ENCODE assay signal across 12 cellular contexts in the genomic region with DNA sequence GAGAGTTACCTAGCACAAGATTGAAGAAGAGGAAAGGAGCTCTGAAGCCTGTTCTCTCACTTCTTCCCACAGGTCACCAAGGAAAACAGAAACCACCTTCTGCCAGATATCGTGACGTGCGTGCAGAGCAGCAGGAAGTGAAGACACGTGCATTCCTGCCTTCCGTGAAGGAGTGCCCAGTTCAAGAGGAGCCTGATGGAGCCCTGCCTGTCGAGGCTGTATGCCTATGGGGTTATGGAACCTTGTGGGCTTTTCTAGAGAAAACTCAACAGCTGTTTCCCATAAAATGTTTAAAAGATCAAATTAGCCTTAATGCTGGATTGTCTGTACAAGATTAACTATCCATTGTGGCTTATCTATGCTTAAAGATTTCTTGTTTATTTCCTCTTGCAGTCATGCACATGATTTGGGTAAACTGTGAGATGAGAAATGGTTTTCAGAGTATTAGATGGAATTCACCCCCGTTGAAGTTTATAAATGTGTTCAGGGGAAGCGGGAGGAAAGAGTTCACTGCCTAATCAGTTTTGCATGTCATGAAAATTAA. TPM values are rescaled to one million over a fixed set of nuclear protein-coding genes. Genes with fewer than 3 reads are reported as not detected.
DNase-seq lines count a peak whose midpoint lies in the region; ATAC-seq, FAIRE-seq and TF ChIP-seq lines count a peak whose summit lies in the region.
"Had no signal": no experiment of that assay in that cellular context is flagged by ENCODE, and none has a peak within 500 bp of the region (broad histone marks: within the 10 kb centered on the region; RNA-seq: fewer than 3 reads in every experiment).

No MANE protein-coding gene starts in this region.

- peaks cover 23% of the 10 kb centered on the region; the same call in 2 of the 3 replicates for H3K36me3 ChIP-seq in K562 (ENCODE audit: control insufficient read depth, insufficient read depth, low read length)
- H3K36me3 ChIP-seq in pancreas, result no peaks in the 10 kb centered on the region

- peak overlapping the region; percentile 64 for H3K27ac Mint-ChIP-seq in activated CD4-positive, alpha-beta T cell treated with anti-CD3 and anti-CD28 coated beads, Interleukin-2, amount 10 ng/mL, durations not matched to agents 24 days and 14 days

- no peaks in the 10 kb centered on the region for H3K79me2 ChIP-seq in K562 (ENCODE audit: control insufficient read depth, insufficient read depth, low read length)

- peak overlapping the region; percentile 42 for H3K4me3 Mint-ChIP-seq in activated CD4-positive, alpha-beta T cell treated with anti-CD3 and anti-CD28 coated beads, Interleukin-2, amount 10 ng/mL, durations not matched to agents 24 days and 14 days

- H3K27me3 ChIP-seq in K562 (ENCODE audit: control insufficient read depth in 2 of 2, insufficient read depth in 2 of 2, low read length in 2 of 2) (peaks cover 2 to 7% of the 10 kb centered on the region in 2 experiments; a peak in 1 of 5 replicates), pancreas (no peaks in the 10 kb centered on the region)
- H3K27me3 ChIP-seq: dorsolateral prefrontal cortex had no signal

- H3K4me1 Mint-ChIP-seq in activated CD4-positive, alpha-beta T cell treated with anti-CD3 and anti-CD28 coated beads, Interleukin-2, amount 10 ng/mL, durations not matched to agents 24 days and 14 days, result peaks cover 25% of the 10 kb centered on the region

- TF ChIP-seq POLR2A in K562 (conservative IDR thresholded peaks at IDR 0.05), result no peak

- FAIRE-seq in K562 (lab: Jason Lieb, UNC), result peak; percentile 6
- FAIRE-seq in pancreas (lab: Jason Lieb, UNC), result no peak
- FAIRE-seq: keratinocyte had no signal

- H2AFZ ChIP-seq in K562 (ENCODE audit: low read depth, low read length), result no peak overlapping the region

- H3K4me3 ChIP-seq in K562, result no peak overlapping the region
- no peak overlapping the region for H3K4me3 ChIP-seq in pancreas
- H3K4me3 ChIP-seq: dorsolateral prefrontal cortex had no signal

- TSS peak; percentile 34 for BruUV-seq in K562 (replicated peaks; lab: Mats Ljungman, UMichigan)

- ATAC-seq in HG02870 (IDR thresholded peaks at IDR 0.05; ENCODE audit: unreplicated experiment), result peak; percentile 55
- no peak for ATAC-seq in K562
- peak in 3 of 4 donors; percentile 15 to 65 (median 37) for ATAC-seq in pancreas
- no peak for ATAC-seq in GM21381 (IDR thresholded peaks at IDR 0.05; ENCODE audit: unreplicated experiment)
- ATAC-seq: Panc1 had no signal

- in situ Hi-C loops in K562 (cut with MboI), result no loop called here

- H3K4me2 ChIP-seq in K562 (ENCODE audit: insufficient read depth, low read length), result no peak overlapping the region

- H4K20me1 ChIP-seq in K562 (replicated peaks; ENCODE audit: control insufficient read depth, insufficient read depth, low read length), result no peaks in the 10 kb centered on the region

- H3K4me1 ChIP-seq in K562 (replicated peaks in 1 of 2; ENCODE audit: control insufficient read depth in 2 of 2, insufficient read depth in 2 of 2, low read length in 2 of 2) (no peaks in the 10 kb centered on the region), pancreas (peaks cover 0 to 3% (median 0%) of the 10 kb centered on the region in 3 donors)

- H3K27ac ChIP-seq in K562 (ENCODE audit: extremely low read depth, low read depth, low read length) (no peak overlapping the region), pancreas (peak overlapping the region in 1 of 4 donors; percentile 43)
- H3K27ac ChIP-seq: dorsolateral prefrontal cortex had no signal

- TF ChIP-seq CTCF in K562 (IDR thresholded peaks at IDR 0.05 in 2 of 3, conservative IDR thresholded peaks at IDR 0.05 in 1 of 3; ENCODE audit: insufficient read depth in 2 of 3, low read depth in 1 of 3, low read length in 3 of 3), result no peak
- no peak for TF ChIP-seq CTCF in pancreas (IDR thresholded peaks at IDR 0.05)

- no peak overlapping the region for H3K9ac ChIP-seq in K562 (ENCODE audit: insufficient read depth in 1 of 2, low read depth in 2 of 2, low read length in 2 of 2)

- no peaks in the 10 kb centered on the region for H3K9me1 ChIP-seq in K562 (ENCODE audit: control insufficient read depth, insufficient read depth, low read length)

- intact Hi-C loops in activated CD4-positive, alpha-beta T cell treated with anti-CD3 and anti-CD28 coated beads, Interleukin-2, amount 10 ng/mL, durations not matched to agents 24 days and 14 days (cut with micrococcal nuclease), result no loop called here
- intact Hi-C loops in K562 (cut with micrococcal nuclease) (no loop called here), pancreas (cut with DNase I) (no loop called here)

- peaks cover 53% of the 10 kb centered on the region for H3K36me3 Mint-ChIP-seq in activated CD4-positive, alpha-beta T cell treated with anti-CD3 and anti-CD28 coated beads, Interleukin-2, amount 10 ng/mL, durations not matched to agents 24 days and 14 days (ENCODE audit: low read depth)

- no peak for TF ChIP-seq RAD21 in K562 (CRISPR knock-in tag; conservative IDR thresholded peaks at IDR 0.05 in 1 of 2, IDR thresholded peaks at IDR 0.05 in 1 of 2)

- peak; percentile 75 for DNase-seq in activated CD4-positive, alpha-beta T cell treated with anti-CD3 and anti-CD28 coated beads, Interleukin-2, amount 10 ng/mL, durations not matched to agents 24 days and 14 days
- DNase-seq in activated CD4-positive, alpha-beta T cell treated with anti-CD3 and anti-CD28 coated beads for 4 hours, result no peak
- DNase-seq in K562 (ENCODE audit: extremely low read depth in 1 of 4, low spot score in 3 of 4) (no peak), pancreas (no peak), NCI-H524 treated with DMSO at 0.1 percent for 48 hours (lab: John Stamatoyannopoulos, UW) (no peak), dermis blood vessel endothelial cell (no peak)
- DNase-seq: dorsolateral prefrontal cortex; stimulated activated CD8-positive, alpha-beta memory T cell treated with anti-CD3 and anti-CD28 coated beads, Interleukin-4, amount 100 ng/mL, for 48 hours had no signal

- CTCF ChIA-PET in K562 (lab: Yijun Ruan, JAX; ENCODE audit: low intra/inter-chr PET ratio), result no interaction called here

- POLR2A ChIA-PET in K562 (lab: Yijun Ruan, JAX), result interaction anchor here (1.1 kb wide), 1 partner anchor 48 kb away, joined by 3 read pairs; no protein-coding TSS in a partner anchor

- 66% methylated on average over 8 of the region's 8 CpGs for WGBS in K562 (ENCODE audit: insufficient coverage, low coverage, missing lambda C conversion rate)
- WGBS in pancreas, 2 donors, result 56 to 65% methylated on average over 8 of the region's 8 CpGs

- H3K9me3 Mint-ChIP-seq in activated CD4-positive, alpha-beta T cell treated with anti-CD3 and anti-CD28 coated beads, Interleukin-2, amount 10 ng/mL, durations not matched to agents 24 days and 14 days, result peaks cover 16% of the 10 kb centered on the region

- H3K9me3 ChIP-seq in K562 (replicated peaks; ENCODE audit: control insufficient read depth, insufficient read depth, low read depth, low read length), result no peaks in the 10 kb centered on the region
- no peaks in the 10 kb centered on the region for H3K9me3 ChIP-seq in pancreas

- H3K27me3 Mint-ChIP-seq in activated CD4-positive, alpha-beta T cell treated with anti-CD3 and anti-CD28 coated beads, Interleukin-2, amount 10 ng/mL, durations not matched to agents 24 days and 14 days, result no peaks in the 10 kb centered on the region

- TF ChIP-seq EP300 in K562 (IDR thresholded peaks at IDR 0.05; ENCODE audit: low read length), result no peak

TF ChIP-seq in K562, 482 proteins besides CTCF, POLR2A, EP300 and RAD21 (continues in another document):
- no peak for TF ChIP-seq KLF1 (tag; IDR thresholded peaks at IDR 0.05)
- TF ChIP-seq, protein P1, sequence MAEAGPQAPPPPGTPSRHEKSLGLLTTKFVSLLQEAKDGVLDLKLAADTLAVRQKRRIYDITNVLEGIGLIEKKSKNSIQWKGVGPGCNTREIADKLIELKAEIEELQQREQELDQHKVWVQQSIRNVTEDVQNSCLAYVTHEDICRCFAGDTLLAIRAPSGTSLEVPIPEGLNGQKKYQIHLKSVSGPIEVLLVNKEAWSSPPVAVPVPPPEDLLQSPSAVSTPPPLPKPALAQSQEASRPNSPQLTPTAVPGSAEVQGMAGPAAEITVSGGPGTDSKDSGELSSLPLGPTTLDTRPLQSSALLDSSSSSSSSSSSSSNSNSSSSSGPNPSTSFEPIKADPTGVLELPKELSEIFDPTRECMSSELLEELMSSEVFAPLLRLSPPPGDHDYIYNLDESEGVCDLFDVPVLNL (CRISPR knock-in tag; IDR thresholded peaks at IDR 0.05; ENCODE audit: low read depth), result no peak
- no peak for TF ChIP-seq HDAC6 (IDR thresholded peaks at IDR 0.05; ENCODE audit: low read depth, low read length)
- TF ChIP-seq MED1 (CRISPR knock-in tag; IDR thresholded peaks at IDR 0.05; ENCODE audit: borderline replicate concordance), result no peak
- TF ChIP-seq CHD1 (IDR thresholded peaks at IDR 0.05; ENCODE audit: low read length), result no peak
- TF ChIP-seq ERF (CRISPR knock-in tag; IDR thresholded peaks at IDR 0.05), result no peak
- TF ChIP-seq HNRNPUL1 (IDR thresholded peaks at IDR 0.05; ENCODE audit: low read length), result no peak
- TF ChIP-seq MTF1 (CRISPR knock-in tag; IDR thresholded peaks at IDR 0.05; ENCODE audit: borderline replicate concordance), result no peak
- TF ChIP-seq SLC30A9 (CRISPR knock-in tag; IDR thresholded peaks at IDR 0.05), result no peak
- no peak for TF ChIP-seq CTBP1 (IDR thresholded peaks at IDR 0.05; ENCODE audit: borderline replicate concordance)

RNA-seq across cellular contexts. Expression of gene NTPCR, which starts 27.8 kb away (rescaled TPM):
- 30.0 and 30.5 TPM in 2 replicates for total RNA-seq in activated CD4-positive, alpha-beta T cell treated with anti-CD3 and anti-CD28 coated beads, Interleukin-2, amount 10 ng/mL, durations not matched to agents 24 days and 14 days
- 13.4 and 27.5 TPM in 2 replicates for total RNA-seq in K562 (2011; cell fraction: chromatin; rRNA removed; ENCODE audit: low replicate concordance)
- 8.7 and 12.6 TPM in 2 replicates for total RNA-seq in K562 (2011; cell fraction: nucleolus; rRNA removed)
- 17.9 and 28.5 TPM in 2 replicates for total RNA-seq in K562 (2011; cell fraction: nucleoplasm; rRNA removed)
- total RNA-seq in K562 (2014; rRNA removed), result 19.3 and 29.2 TPM in 2 replicates
- total RNA-seq in K562 (2014; rRNA removed; fragmentation: Illumina TruSeq; extraction: Trizol), result 49.6 and 54.5 TPM in 2 replicates
- 36.4 and 37.9 TPM in 2 replicates for total RNA-seq in K562 (2015; rRNA removed; fragmentation: Illumina TruSeq; extraction: Trizol)
- 48.8 and 52.6 TPM in 2 replicates for total RNA-seq in K562 (2021)
- polyA plus RNA-seq in K562 (2011; rRNA removed), result 44.3 and 47.3 TPM in 2 replicates
- 14.7 and 20.5 TPM in 2 replicates for polyA plus RNA-seq in K562 (2011; cell fraction: cytosol; rRNA removed)
- 21.2 and 25.4 TPM in 2 replicates for polyA plus RNA-seq in K562 (2011; cell fraction: nucleus; rRNA removed)
- 54.3 and 59.2 TPM in 2 replicates for polyA plus RNA-seq in K562 (2012)
- polyA plus RNA-seq in K562 (2014; fragmentation: Illumina TruSeq; extraction: Trizol), result 57.4 and 60.8 TPM in 2 replicates
- polyA plus RNA-seq in K562 (2014; fragmentation: Nextera tagmentation; extraction: Ambion mirVana), result 100 to 1,000 TPM; 101 to 105 TPM
- 36.9 and 40.4 TPM in 2 replicates for polyA plus RNA-seq in K562 (2014; rRNA removed)
- 20.2 and 25.0 TPM in 2 replicates for polyA minus RNA-seq in K562 (2011; rRNA and poly(A)+ RNA removed)
- 9.9 and 20.2 TPM in 2 replicates for polyA minus RNA-seq in K562 (2011; cell fraction: cytosol; rRNA and poly(A)+ RNA removed)
- 21.1 and 27.5 TPM in 2 replicates for polyA minus RNA-seq in K562 (2011; cell fraction: nucleus; rRNA and poly(A)+ RNA removed)
- 10 to 100 TPM in 5 of 6 donors, 1 to 10 TPM in 1; 10.0 to 24.6 (median 19.1) TPM for total RNA-seq in pancreas
- 10 to 100 TPM; 23.0 to 40.6 TPM for polyA plus RNA-seq in pancreas
- 14.8 and 15.3 TPM in 2 replicates for total RNA-seq in dermis blood vessel endothelial cell

Comparison
In these comparisons a context has a peak if more than half of its experiments do, and no peak if none do; other contexts are left out.
1. ATAC-seq: peak in HG02870 (single experiment) and pancreas (3 of 4); none in K562 (single experiment) and GM21381 (single experiment).